In genomic region chr9:82342046-82342445, GRCh38 we compare ENCODE assay signal across 22 cellular contexts.
DNase-seq lines count a peak whose midpoint lies in the region; TF ChIP-seq lines count a peak whose summit lies in the region.
"Had no signal": no experiment of that assay in that cellular context is flagged by ENCODE, and none has a peak within 500 bp of the region (broad histone marks: within the 10 kb centered on the region; RNA-seq: fewer than 3 reads in every experiment).

No MANE protein-coding gene starts in this region.

- no peaks in the 10 kb centered on the region for H3K36me3 ChIP-seq in hepatocyte (replicated peaks; ENCODE audit: insufficient read depth, low read depth)
- H3K36me3 ChIP-seq: BE2C, BLaER1 had no signal

- H3K4me2 ChIP-seq in hepatocyte, result no peak overlapping the region
- H3K4me2 ChIP-seq: BLaER1 had no signal

- no peaks in the 10 kb centered on the region for H3K9me3 ChIP-seq in hepatocyte (ENCODE audit: low read depth)
- H3K9me3 ChIP-seq: BE2C had no signal

- H3K4me3 ChIP-seq in hepatocyte, result no peak overlapping the region
- H3K4me3 ChIP-seq: BLaER1, GM12878 had no signal

- peak overlapping the region; percentile 41 for H2AFZ ChIP-seq in hepatocyte

- no peak overlapping the region for H3K27ac ChIP-seq in hepatocyte
- H3K27ac ChIP-seq: BLaER1 had no signal

- no peaks in the 10 kb centered on the region for H3K79me2 ChIP-seq in hepatocyte

- no peaks in the 10 kb centered on the region for H3K9me2 ChIP-seq in hepatocyte (replicated peaks; ENCODE audit: insufficient read depth)

- TF ChIP-seq CTCF in hepatocyte (IDR thresholded peaks at IDR 0.05; ENCODE audit: poor library complexity), result no peak

- H3K27me3 ChIP-seq in hepatocyte, result no peaks in the 10 kb centered on the region
- H3K27me3 ChIP-seq: BE2C, BLaER1 had no signal

- WGBS in hepatocyte (ENCODE audit: low lambda C conversion rate, missing lambda C conversion rate), result 26% methylated on average over 2 of the region's 2 CpGs

- DNase-seq in NCI-H748 (lab: John Stamatoyannopoulos, UW; ENCODE audit: unreplicated experiment) (peak; percentile 8), NCI-H748 treated with DMSO at 0.1 percent for 48 hours (lab: John Stamatoyannopoulos, UW) (no peak), hepatocyte (ENCODE audit: low spot score) (no peak), NCI-H774 (lab: John Stamatoyannopoulos, UW) (no peak)
- DNase-seq in NK-92 treated with Interleukin-12 subunit alpha and Interleukin-12 subunit beta, amount 100 ng/mL, for 24 hours (lab: John Stamatoyannopoulos, UW), result no peak
- DNase-seq: 8988T; ACHN; BE2C; C1 segment of cervical spinal cord; CD4-positive, alpha-beta memory T cell; CD4-positive, CD25-positive, alpha-beta regulatory T cell; CD8-positive, alpha-beta memory T cell; COR-L47; DMS 273 treated with DMSO at 0.1 percent for 48 hours; DMS153; DMS53; DMS79; DND-41; EL; GDM1 had no signal

- no peaks in the 10 kb centered on the region for H3K4me1 ChIP-seq in hepatocyte (ENCODE audit: insufficient read depth)

- H4K20me1 ChIP-seq in hepatocyte (ENCODE audit: insufficient read depth, poor library complexity, severe bottlenecking), result no peaks in the 10 kb centered on the region
- H4K20me1 ChIP-seq: BLaER1 had no signal
